In the genomic region with DNA sequence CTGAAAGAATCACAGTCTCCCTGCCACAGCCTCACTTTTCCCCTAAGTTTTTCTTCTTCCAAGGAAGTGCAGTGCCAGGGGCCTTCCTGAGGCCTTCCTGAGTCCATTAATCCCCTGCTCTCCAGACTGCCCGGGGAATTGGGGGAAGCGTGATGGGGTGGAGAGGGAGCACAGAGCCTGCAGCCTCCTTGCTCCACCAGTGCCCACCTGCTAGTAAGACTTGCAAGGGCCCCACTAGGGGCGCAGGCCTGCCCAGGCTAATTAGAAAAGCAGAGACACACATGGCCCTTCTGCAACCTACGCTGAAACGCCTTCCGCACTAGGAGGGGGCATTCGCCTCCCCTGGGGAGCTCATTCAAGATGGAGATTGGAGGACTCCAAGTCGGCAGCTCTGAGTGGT, we compare ENCODE assay signal across 30 cellular contexts.
DNase-seq lines count a peak whose midpoint lies in the region; ATAC-seq, FAIRE-seq and TF ChIP-seq lines count a peak whose summit lies in the region.
"Had no signal": no experiment of that assay in that cellular context is flagged by ENCODE, and none has a peak within 500 bp of the region (broad histone marks: within the 10 kb centered on the region; RNA-seq: fewer than 3 reads in every experiment).

No MANE protein-coding gene starts in this region.

- H3K9ac ChIP-seq in OCI-LY3 (ENCODE audit: low read length) = no peak overlapping the region
- H3K9ac ChIP-seq in mesendoderm (ENCODE audit: low read length) = no peak overlapping the region

- no peaks in the 10 kb centered on the region for H4K20me1 ChIP-seq in OCI-LY3 (ENCODE audit: insufficient read depth, low read length)

- no peak overlapping the region for H2BK15ac ChIP-seq in mesendoderm (replicated peaks; ENCODE audit: low read depth)

- TF ChIP-seq EP300 in upper lobe of left lung (IDR thresholded peaks at IDR 0.05) = no peak

- H3K4me3 Mint-ChIP-seq in activated CD8-positive, alpha-beta T cell treated with anti-CD3 and anti-CD28 coated beads for 36 hours = no peak overlapping the region
- H3K4me3 Mint-ChIP-seq: CD14-positive monocyte; dendritic cell treated with granulocyte-macrophage colony-stimulating factor and Interleukin-4, amounts not matched to agents 40 ng/mL and 50 ng/mL, for 4 days; immature natural killer cell; memory B cell; stimulated activated naive CD8-positive, alpha-beta T cell treated with anti-CD3 and anti-CD28 coated beads, Interleukin-15, Interleukin-2, amounts not matched to agents 100 ng/mL and 50 ng/mL, for 24 hours had no signal

- no peak overlapping the region for H2AK5ac ChIP-seq in mesendoderm (ENCODE audit: low read length)

- H3K27me3 ChIP-seq in GM06990 (replicated peaks; ENCODE audit: control insufficient read depth, insufficient read depth, low read length) (no peaks in the 10 kb centered on the region; the same call in 1 of the 2 replicates), OCI-LY3 (ENCODE audit: low read depth, low read length) (peaks cover 11% of the 10 kb centered on the region; the same call in 1 of the 2 replicates), mesendoderm (ENCODE audit: insufficient read depth, low read length, poor library complexity) (no peaks in the 10 kb centered on the region), upper lobe of left lung (no peaks in the 10 kb centered on the region)
- H3K27me3 ChIP-seq: esophagus squamous epithelium, uterus had no signal

- H3K4me1 ChIP-seq in OCI-LY3 (ENCODE audit: low read length) (peaks cover 15% of the 10 kb centered on the region), mesendoderm (ENCODE audit: control insufficient read depth, low read depth, low read length) (no peaks in the 10 kb centered on the region), upper lobe of left lung (peaks cover 0 to 3% (median 0%) of the 10 kb centered on the region in 4 donors)
- H3K4me1 ChIP-seq: psoas muscle, uterus had no signal

- H3K23ac ChIP-seq in mesendoderm (ENCODE audit: low read length) = no peak overlapping the region

- H3K36me3 ChIP-seq in GM06990 (ENCODE audit: control insufficient read depth, insufficient read depth, low read length) = no peaks in the 10 kb centered on the region
- H3K36me3 ChIP-seq in OCI-LY3 (replicated peaks; ENCODE audit: low read depth, low read length) = no peaks in the 10 kb centered on the region
- no peaks in the 10 kb centered on the region for H3K36me3 ChIP-seq in mesendoderm (ENCODE audit: control insufficient read depth, insufficient read depth, low read length)
- H3K36me3 ChIP-seq in upper lobe of left lung = no peaks in the 10 kb centered on the region
- H3K36me3 ChIP-seq: esophagus squamous epithelium, thoracic aorta, uterus had no signal

- no peaks in the 10 kb centered on the region for H3K4me1 Mint-ChIP-seq in activated CD8-positive, alpha-beta T cell treated with anti-CD3 and anti-CD28 coated beads for 36 hours (ENCODE audit: low read depth)
- H3K4me1 Mint-ChIP-seq: CD14-positive monocyte, immature natural killer cell, memory B cell had no signal

- no peaks in the 10 kb centered on the region for H3K9me3 Mint-ChIP-seq in activated CD8-positive, alpha-beta T cell treated with anti-CD3 and anti-CD28 coated beads for 36 hours
- H3K9me3 Mint-ChIP-seq: dendritic cell treated with granulocyte-macrophage colony-stimulating factor and Interleukin-4, amounts not matched to agents 40 ng/mL and 50 ng/mL, for 4 days; immature natural killer cell; memory B cell; stimulated activated naive CD8-positive, alpha-beta T cell treated with anti-CD3 and anti-CD28 coated beads, Interleukin-15, Interleukin-2, amounts not matched to agents 100 ng/mL and 50 ng/mL, for 24 hours had no signal

- H3K27ac ChIP-seq in OCI-LY3 (ENCODE audit: low read length) (no peak overlapping the region), mesendoderm (ENCODE audit: low read depth, low read length) (no peak overlapping the region), upper lobe of left lung (no peak overlapping the region)
- H3K27ac ChIP-seq: PC-9, psoas muscle, thoracic aorta, uterus had no signal

- ATAC-seq in HG02623 (IDR thresholded peaks at IDR 0.05; ENCODE audit: unreplicated experiment) (no peak), upper lobe of left lung (ENCODE audit: low FRiP score in 2 of 2) (no peak)
- no peak for ATAC-seq in activated CD8-positive, alpha-beta T cell treated with anti-CD3 and anti-CD28 coated beads for 36 hours
- ATAC-seq: left lobe of liver, psoas muscle, Right ventricle myocardium inferior had no signal

- no peak overlapping the region for H2BK5ac ChIP-seq in mesendoderm (ENCODE audit: low read length)

- no peak overlapping the region for H2AFZ ChIP-seq in OCI-LY3 (ENCODE audit: low read depth, low read length)
- H2AFZ ChIP-seq: PC-9 had no signal

- H4K5ac ChIP-seq in mesendoderm (ENCODE audit: low read length) = no peak overlapping the region

- no peaks in the 10 kb centered on the region for H3K27me3 Mint-ChIP-seq in activated CD8-positive, alpha-beta T cell treated with anti-CD3 and anti-CD28 coated beads for 36 hours
- H3K27me3 Mint-ChIP-seq: dendritic cell treated with granulocyte-macrophage colony-stimulating factor and Interleukin-4, amounts not matched to agents 40 ng/mL and 50 ng/mL, for 4 days had no signal

- H3K4me3 ChIP-seq in GM06990 (replicated peaks; ENCODE audit: low read depth, low read length) (no peak overlapping the region), OCI-LY3 (ENCODE audit: low read length) (no peak overlapping the region), mesendoderm (ENCODE audit: low read length) (no peak overlapping the region), upper lobe of left lung (no peak overlapping the region)
- H3K4me3 ChIP-seq: esophagus squamous epithelium, PC-9, psoas muscle, thoracic aorta, uterus had no signal

- no peak for TF ChIP-seq POLR2A in upper lobe of left lung (IDR thresholded peaks at IDR 0.05)

- H3K79me1 ChIP-seq in mesendoderm (ENCODE audit: low read length) = no peaks in the 10 kb centered on the region

- no peak overlapping the region for H4K8ac ChIP-seq in mesendoderm (ENCODE audit: low read depth, low read length)

- H2BK120ac ChIP-seq in mesendoderm (ENCODE audit: low read depth, low read length) = no peak overlapping the region

- H3K56ac ChIP-seq in mesendoderm (ENCODE audit: low read length) = no peak overlapping the region

- no peak for FAIRE-seq in D721Med (lab: Jason Lieb, UNC)
- FAIRE-seq: endometrium, GM18507, HTR-8/SVneo had no signal

- no peak overlapping the region for H3K27ac Mint-ChIP-seq in activated CD8-positive, alpha-beta T cell treated with anti-CD3 and anti-CD28 coated beads for 36 hours
- H3K27ac Mint-ChIP-seq: CD14-positive monocyte; dendritic cell treated with granulocyte-macrophage colony-stimulating factor and Interleukin-4, amounts not matched to agents 40 ng/mL and 50 ng/mL, for 4 days; immature natural killer cell; memory B cell; stimulated activated naive CD8-positive, alpha-beta T cell treated with anti-CD3 and anti-CD28 coated beads, Interleukin-15, Interleukin-2, amounts not matched to agents 100 ng/mL and 50 ng/mL, for 24 hours had no signal

- POLR2A ChIA-PET in activated CD8-positive, alpha-beta T cell treated with anti-CD3 and anti-CD28 coated beads for 36 hours (lab: Charles Lee) = no interaction called here

- no peaks in the 10 kb centered on the region for H3K79me2 ChIP-seq in OCI-LY3 (ENCODE audit: low read length)
- H3K79me2 ChIP-seq in mesendoderm (ENCODE audit: control insufficient read depth, insufficient read depth, low read length) = no peaks in the 10 kb centered on the region

- no peak overlapping the region for H3K4me2 ChIP-seq in OCI-LY3 (ENCODE audit: low read length)
- no peak overlapping the region for H3K4me2 ChIP-seq in mesendoderm (ENCODE audit: low read length)
- H3K4me2 ChIP-seq: PC-9 had no signal

- no CpG with 5 or more reads among the region's 8 CpGs for WGBS in mesendoderm (ENCODE audit: extremely low coverage, insufficient coverage, low lambda C conversion rate)
- 70 to 90% methylated on average over 2 to 8 of the region's 8 CpGs for WGBS in upper lobe of left lung, 2 donors

- no peaks in the 10 kb centered on the region for H3K9me3 ChIP-seq in OCI-LY3 (ENCODE audit: insufficient read depth, low read length)
- H3K9me3 ChIP-seq in upper lobe of left lung = no peaks in the 10 kb centered on the region
- H3K9me3 ChIP-seq: esophagus squamous epithelium, psoas muscle, thoracic aorta, uterus had no signal

- CTCF ChIA-PET in activated CD8-positive, alpha-beta T cell treated with anti-CD3 and anti-CD28 coated beads for 36 hours (lab: Charles Lee) = no interaction called here

- H3K36me3 Mint-ChIP-seq in activated CD8-positive, alpha-beta T cell treated with anti-CD3 and anti-CD28 coated beads for 36 hours (ENCODE audit: low read depth) = no peaks in the 10 kb centered on the region
- H3K36me3 Mint-ChIP-seq: CD14-positive monocyte, immature natural killer cell, memory B cell had no signal

- peak; percentile 13 for TF ChIP-seq CTCF in D721Med (IDR thresholded peaks at IDR 0.05; ENCODE audit: insufficient read depth, missing control alignments)
- TF ChIP-seq CTCF in GM06990 (IDR thresholded peaks at IDR 0.05; ENCODE audit: insufficient read depth, low read length, poor library complexity, severe bottlenecking) = peak; percentile 17
- peak; percentile 4; the same call in 1 of the 2 replicates for TF ChIP-seq CTCF in OCI-LY3 (IDR thresholded peaks at IDR 0.05; ENCODE audit: low read depth, low read length)
- TF ChIP-seq CTCF in activated CD8-positive, alpha-beta T cell treated with anti-CD3 and anti-CD28 coated beads for 36 hours (IDR thresholded peaks at IDR 0.05) = no peak
- no peak for TF ChIP-seq CTCF in upper lobe of left lung (IDR thresholded peaks at IDR 0.05)

- H3K4ac ChIP-seq in mesendoderm (ENCODE audit: low read depth, low read length) = no peak overlapping the region

- no peak for DNase-seq in D721Med (ENCODE audit: insufficient read length, low spot score)
- no peak for DNase-seq in GM06990 (ENCODE audit: extremely low read depth, insufficient read length)
- peak; percentile 20 for DNase-seq in mesendoderm
- no peak for DNase-seq in activated CD8-positive, alpha-beta T cell treated with anti-CD3 and anti-CD28 coated beads for 36 hours
- no peak for DNase-seq in upper lobe of left lung
- DNase-seq: activated CD4-positive, alpha-beta T cell treated with anti-CD3 and anti-CD28 coated beads for 48 hours; activated gamma-delta T cell; activated T-cell treated with anti-CD3 and anti-CD28 coated beads, Interleukin-2, amount 50 U/mL, for 1 hour; central memory CD4-positive, alpha-beta T cell; esophagus squamous epithelium; foreskin melanocyte; immature natural killer cell; KBM-7; NCI-H1694 treated with DMSO at 0.1 percent for 48 hours; NCI-H226; PC-9; psoas muscle; uterus had no signal

- intact Hi-C loops in activated CD8-positive, alpha-beta T cell treated with anti-CD3 and anti-CD28 coated beads for 36 hours (cut with micrococcal nuclease) = no loop called here

- H3K18ac ChIP-seq in mesendoderm (ENCODE audit: low read length) = no peak overlapping the region

Comparison
In these comparisons a context has a peak if more than half of its experiments do, and no peak if none do; other contexts are left out.
1. CTCF ChIP-seq: peak in D721Med (single experiment), GM06990 (single experiment) and OCI-LY3 (single experiment); none in activated CD8-positive, alpha-beta T cell treated with anti-CD3 and anti-CD28 coated beads for 36 hours (single experiment) and upper lobe of left lung (0 of 6).